8 cellular contexts compared by ENCODE assay signal in the genomic region with DNA sequence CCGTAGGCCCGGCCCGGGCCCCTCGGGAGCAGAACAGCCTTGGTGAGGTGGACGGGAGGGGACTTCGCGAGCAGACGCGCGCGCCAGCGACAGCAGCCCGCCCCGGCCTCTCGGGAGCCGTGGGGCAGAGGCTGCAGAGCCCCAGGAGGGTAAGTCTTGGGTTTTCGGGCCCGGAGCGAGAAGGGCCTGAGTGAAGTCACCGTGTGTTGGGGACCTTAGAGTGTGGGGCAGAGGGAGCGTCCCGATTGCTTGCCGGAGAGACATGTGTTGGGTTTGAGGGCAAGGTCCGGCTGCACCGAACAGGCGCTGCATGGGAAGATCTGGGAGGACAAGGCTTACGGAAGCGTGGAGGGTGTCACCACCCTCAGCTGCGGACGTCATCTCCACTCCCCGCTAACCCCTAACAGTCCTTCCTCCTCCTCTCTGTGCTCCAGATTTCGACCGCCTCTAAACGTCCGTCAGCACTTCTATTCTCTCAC. TPM values are rescaled to one million over a fixed set of nuclear protein-coding genes. Genes with fewer than 3 reads are reported as not detected.
A peak's percentile ranks its signal among the peaks of the same experiment; 100 is the strongest.
DNase-seq lines count a peak whose midpoint lies in the region; ATAC-seq and TF ChIP-seq lines count a peak whose summit lies in the region.
"Not testable (repeated sequence)": the region's sequence is repeated elsewhere in the genome, so short reads cannot be mapped to it uniquely, and the experiment has no call there.

No MANE protein-coding gene starts in this region.

- H3K4me1 ChIP-seq in body of pancreas, neural progenitor cell: not testable (repeated sequence)
- peaks cover 0 to 14% (median 1%) of the 10 kb centered on the region in 12 donors for H3K4me1 ChIP-seq in heart left ventricle

- H2AFZ ChIP-seq in neural progenitor cell (replicated peaks) = not testable (repeated sequence)

- DNase-seq in CMK (ENCODE audit: low read depth) (peak; percentile 47), H7 (peak; percentile 30), NCI-H2227 (lab: John Stamatoyannopoulos, UW; ENCODE audit: unreplicated experiment) (peak; percentile 19), WTC11 (ENCODE audit: low spot score) (peak; percentile 18), body of pancreas (peak; percentile 44 to 68 (median 50)), heart left ventricle (peak; percentile 64 to 82 (median 72)), neural progenitor cell (ENCODE audit: low spot score) (peak; percentile 22)

- TF ChIP-seq POLR2A in body of pancreas (IDR thresholded peaks at IDR 0.05) = peak in 2 of 3 donors; percentile 6 to 20
- not testable (repeated sequence) for TF ChIP-seq POLR2A in heart left ventricle (IDR thresholded peaks at IDR 0.05)

- not testable (repeated sequence) for H3K9me3 ChIP-seq in body of pancreas; heart left ventricle; neural progenitor cell (ENCODE audit: low read depth)

- TF ChIP-seq CTCF in WTC11 (IDR thresholded peaks at IDR 0.05); body of pancreas (IDR thresholded peaks at IDR 0.05); heart left ventricle (IDR thresholded peaks at IDR 0.05); neural progenitor cell (IDR thresholded peaks at IDR 0.05): not testable (repeated sequence)

- not testable (repeated sequence) for H3K4me1 Mint-ChIP-seq in WTC11, neural progenitor cell
- H3K4me1 Mint-ChIP-seq in stimulated activated memory B cell treated with anti-CD40 and anti-IgM and Interleukin-4, amounts not matched to agents 10 μg/mL and 1 μg/mL and 100 μg/mL, for 72 hours = peaks cover 12% of the 10 kb centered on the region

- H3K36me3 Mint-ChIP-seq in WTC11 = peaks cover 21% of the 10 kb centered on the region
- not testable (repeated sequence) for H3K36me3 Mint-ChIP-seq in neural progenitor cell; stimulated activated memory B cell treated with anti-CD40 and anti-IgM and Interleukin-4, amounts not matched to agents 10 μg/mL and 1 μg/mL and 100 μg/mL, for 72 hours

- H3F3A ChIP-seq in neural progenitor cell (ENCODE audit: low read depth) = not testable (repeated sequence)

- peak overlapping the region; percentile 91 for H3K4me3 Mint-ChIP-seq in WTC11
- H3K4me3 Mint-ChIP-seq in neural progenitor cell = peak overlapping the region; percentile 98
- peak overlapping the region; percentile 94 for H3K4me3 Mint-ChIP-seq in stimulated activated memory B cell treated with anti-CD40 and anti-IgM and Interleukin-4, amounts not matched to agents 10 μg/mL and 1 μg/mL and 100 μg/mL, for 72 hours

- intact Hi-C loops in body of pancreas (cut with DNase I); heart left ventricle (cut with DNase I): not testable (repeated sequence)

- WGBS in body of pancreas, 2 donors = 0 to 1% methylated on average over 14 to 19 of the region's 35 CpGs
- WGBS in heart left ventricle, 4 donors = 0 to 1% (median 0%) methylated on average over 19 to 35 of the region's 35 CpGs

- H3K27ac ChIP-seq in body of pancreas (peak overlapping the region; percentile 74 to 93 (median 83)), heart left ventricle (peak overlapping the region; percentile 89 to 96 (median 92))
- not testable (repeated sequence) for H3K27ac ChIP-seq in neural progenitor cell

- not testable (repeated sequence) for H3K9me3 Mint-ChIP-seq in WTC11; neural progenitor cell; stimulated activated memory B cell treated with anti-CD40 and anti-IgM and Interleukin-4, amounts not matched to agents 10 μg/mL and 1 μg/mL and 100 μg/mL, for 72 hours

- peaks cover 32% of the 10 kb centered on the region for H3K79me2 ChIP-seq in neural progenitor cell (ENCODE audit: low read depth)

- ATAC-seq in WTC11 = not testable (repeated sequence)
- ATAC-seq in body of pancreas (peak; percentile 9), heart left ventricle (peak in 2 of 4 donors; percentile 20 to 61)
- ATAC-seq in stimulated activated memory B cell treated with anti-CD40 and anti-IgM and Interleukin-4, amounts not matched to agents 10 μg/mL and 1 μg/mL and 100 μg/mL, for 72 hours = peak; percentile 18

- POLR2A ChIA-PET in WTC11 (lab: Charles Lee) = not testable (repeated sequence)

- CTCF ChIA-PET in WTC11 (lab: Charles Lee) = not testable (repeated sequence)

- H3K27ac Mint-ChIP-seq in WTC11 (peak overlapping the region; percentile 60), neural progenitor cell (peak overlapping the region; percentile 89)
- H3K27ac Mint-ChIP-seq in stimulated activated memory B cell treated with anti-CD40 and anti-IgM and Interleukin-4, amounts not matched to agents 10 μg/mL and 1 μg/mL and 100 μg/mL, for 72 hours = peak overlapping the region; percentile 79

- not testable (repeated sequence) for H3K27me3 Mint-ChIP-seq in WTC11 (ENCODE audit: low read depth); neural progenitor cell (ENCODE audit: insufficient read depth, low read depth); stimulated activated memory B cell treated with anti-CD40 and anti-IgM and Interleukin-4, amounts not matched to agents 10 μg/mL and 1 μg/mL and 100 μg/mL, for 72 hours

- H3K36me3 ChIP-seq in H7 (replicated peaks; ENCODE audit: control insufficient read depth, insufficient read depth, low read length); body of pancreas (replicated peaks in 1 of 2; ENCODE audit: insufficient read depth in 1 of 2, low read depth in 2 of 2); neural progenitor cell: not testable (repeated sequence)
- H3K36me3 ChIP-seq in heart left ventricle = peaks cover 0 to 27% (median 15%) of the 10 kb centered on the region in 9 donors

- H3K4me3 ChIP-seq in H7 (ENCODE audit: insufficient read depth, low read depth, low read length) (peak overlapping the region; percentile 70), body of pancreas (peak overlapping the region; percentile 40 to 65), heart left ventricle (peak overlapping the region; percentile 58 to 84 (median 76)), neural progenitor cell (peak overlapping the region; percentile 66)

- peak overlapping the region; percentile 81 for H3K4me2 ChIP-seq in neural progenitor cell

- not testable (repeated sequence) for H3K27me3 ChIP-seq in H7 (ENCODE audit: control insufficient read depth, insufficient read depth, low read length); body of pancreas; heart left ventricle; neural progenitor cell

- peak overlapping the region; percentile 70 for H3K9ac ChIP-seq in neural progenitor cell

- H4K20me1 ChIP-seq in neural progenitor cell (ENCODE audit: low read depth) = not testable (repeated sequence)

TF ChIP-seq in WTC11, 78 proteins besides CTCF, POLR2A, EP300 and RAD21:
- 0 out of 2 replicates have a peak, but pooled peaks have one; percentile 25 for TF ChIP-seq GABPB1 (CRISPR knock-in tag; IDR thresholded peaks at IDR 0.05)

RNA-seq across cellular contexts. Expression of a gene that starts 45.1 kb away (rescaled TPM):
- total RNA-seq in H7 (2014; rRNA removed; shearing (Covaris generic)) = 10.7 and 11.3 TPM in 2 replicates
- total RNA-seq in WTC11 (2021) = 54.8 to 59.0 TPM (median 56.5 TPM) in 3 replicates
- total RNA-seq in body of pancreas = 10 to 100 TPM; 14.0 to 22.1 TPM
- 10 to 100 TPM; 10.9 to 23.2 (median 16.1) TPM for total RNA-seq in heart left ventricle
- 10 to 100 TPM in 1 of 2 donors, 1 to 10 TPM in 1; 8.3 to 16.8 TPM for polyA plus RNA-seq in heart left ventricle
- 5.8 and 10.4 TPM in 2 replicates for total RNA-seq in neural progenitor cell (ENCODE audit: low replicate concordance)

RNA-seq across cellular contexts. Expression of a gene that starts 51.8 kb away (rescaled TPM):
- 0.62 and 1.1 TPM in 2 replicates for total RNA-seq in H7 (2014; rRNA removed; shearing (Covaris generic))
- total RNA-seq in WTC11 (2021) (5.6 to 6.7 TPM (median 5.7 TPM) in 3 replicates), body of pancreas (1 to 10 TPM; 5.7 to 7.9 TPM), heart left ventricle (1 to 10 TPM in 8 of 9 donors, under 1 TPM in 1; 0.44 to 5.7 (median 1.9) TPM), neural progenitor cell (ENCODE audit: low replicate concordance) (3.6 and 4.4 TPM in 2 replicates)
- polyA plus RNA-seq in heart left ventricle = 1 to 10 TPM; 1.0 to 1.6 TPM

Comparison
In these comparisons a context has a peak if more than half of its experiments do, and no peak if none do; other contexts are left out.
1. DNase-seq: peak in every context shown above with its lines; median percentile 72 in heart left ventricle; 50 in body of pancreas; 47 in CMK; 30 in H7; 22 in neural progenitor cell; 19 in NCI-H2227; 18 in WTC11.